24 cellular contexts compared by ENCODE assay signal in the genomic region with DNA sequence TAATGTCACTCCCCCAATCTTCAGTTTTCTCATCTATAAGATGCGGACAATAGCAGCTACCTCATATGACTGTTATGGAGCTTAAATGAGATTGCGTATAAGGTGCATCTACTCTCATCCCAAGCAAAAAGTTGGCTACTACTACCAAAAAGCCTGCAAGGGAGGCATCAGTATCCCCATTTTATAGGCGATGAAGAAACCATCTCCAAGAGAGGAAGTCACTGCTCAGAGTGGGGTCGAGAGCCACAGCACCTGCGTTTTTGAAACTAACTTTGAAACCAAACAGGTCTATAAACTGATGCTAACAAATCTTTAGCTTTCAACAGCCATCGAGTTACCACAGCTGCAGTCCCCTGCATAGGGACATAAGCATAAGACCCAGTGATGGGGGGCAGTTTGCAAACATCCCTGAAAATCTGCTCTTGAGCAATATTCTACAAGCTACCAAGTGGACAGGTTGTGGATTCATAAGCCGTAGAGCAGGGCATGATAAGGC.
"Had no signal": no experiment of that assay in that cellular context is flagged by ENCODE, and none has a peak within 500 bp of the region (broad histone marks: within the 10 kb centered on the region; RNA-seq: fewer than 3 reads in every experiment).

No MANE protein-coding gene starts in this region.

- H3K27ac ChIP-seq: heart right ventricle, pancreas, thoracic aorta, upper lobe of left lung, WERI-Rb-1 had no signal

- H3K4me3 Mint-ChIP-seq: activated CD4-positive, alpha-beta T cell treated with anti-CD3 and anti-CD28 coated beads, Interleukin-2, amount 10 ng/mL, durations not matched to agents 7 days and 5 days; activated CD8-positive, alpha-beta memory T cell treated with anti-CD3 and anti-CD28 coated beads, Interleukin-2, amount 10 ng/mL, durations not matched to agents 7 days and 5 days; activated naive CD4-positive, alpha-beta T cell treated with anti-CD3 and anti-CD28 coated beads for 36 hours; memory B cell had no signal

- H3K9me3 Mint-ChIP-seq: activated CD4-positive, alpha-beta T cell treated with anti-CD3 and anti-CD28 coated beads, Interleukin-2, amount 10 ng/mL, durations not matched to agents 7 days and 5 days; activated CD8-positive, alpha-beta T cell treated with anti-CD3 and anti-CD28 coated beads for 36 hours; activated naive CD4-positive, alpha-beta T cell treated with anti-CD3 and anti-CD28 coated beads for 36 hours; brain; memory B cell; natural killer cell treated with Interleukin-12 subunit alpha and Interleukin-12 subunit beta and Interleukin-15 and Interleukin-18, amount 100 ng/mL, for 72 hours; stimulated activated effector memory CD8-positive, alpha-beta T cell treated with anti-CD3 and anti-CD28 coated beads, Interleukin-12 subunit alpha, Interleukin-12 subunit beta, amount 100 ng/mL, for 72 hours had no signal

- H3K4me3 ChIP-seq: heart right ventricle, pancreas, thoracic aorta, upper lobe of left lung had no signal

- DNase-seq: activated CD4-positive, alpha-beta T cell treated with anti-CD3 and anti-CD28 coated beads, Interleukin-2, amount 10 ng/mL, durations not matched to agents 7 days and 5 days; activated CD4-positive, CD25-positive, alpha-beta regulatory T cell treated with anti-CD3 and anti-CD28 coated beads, Interleukin-2, amount 50 U/mL, for 72 hours; activated CD8-positive, alpha-beta memory T cell treated with anti-CD3 and anti-CD28 coated beads, Interleukin-2, amount 10 ng/mL, durations not matched to agents 7 days and 5 days; activated CD8-positive, alpha-beta T cell treated with anti-CD3 and anti-CD28 coated beads for 36 hours; activated naive CD4-positive, alpha-beta T cell treated with anti-CD3 and anti-CD28 coated beads for 36 hours; activated T-cell treated with anti-CD3 and anti-CD28 coated beads for 4 hours; dermis blood vessel endothelial cell; effector CD8-positive, alpha-beta T cell; foreskin fibroblast; heart right ventricle; islet precursor cell; left cardiac atrium; pancreas; small intestine; stimulated activated CD4-positive, alpha-beta T cell treated with anti-CD3 and anti-CD28 coated beads, Interleukin-2, amount 100 ng/mL, for 24 hours; T-helper 1 cell; upper lobe of left lung; WERI-Rb-1 had no signal

- ATAC-seq: activated CD8-positive, alpha-beta memory T cell treated with anti-CD3 and anti-CD28 coated beads, Interleukin-2, amount 10 ng/mL, durations not matched to agents 7 days and 5 days; activated CD8-positive, alpha-beta T cell treated with anti-CD3 and anti-CD28 coated beads for 36 hours; heart right ventricle; left cardiac atrium; natural killer cell treated with Interleukin-12 subunit alpha and Interleukin-12 subunit beta and Interleukin-15 and Interleukin-18, amount 100 ng/mL, for 72 hours; pancreas; sciatic nerve; stimulated activated effector memory CD8-positive, alpha-beta T cell treated with anti-CD3 and anti-CD28 coated beads, Interleukin-12 subunit alpha, Interleukin-12 subunit beta, amount 100 ng/mL, for 72 hours had no signal

- H3K27ac Mint-ChIP-seq: activated CD4-positive, alpha-beta T cell treated with anti-CD3 and anti-CD28 coated beads, Interleukin-2, amount 10 ng/mL, durations not matched to agents 7 days and 5 days; memory B cell had no signal

- H3K27me3 ChIP-seq: heart right ventricle, pancreas, upper lobe of left lung had no signal

- H3K27me3 Mint-ChIP-seq: activated CD4-positive, alpha-beta T cell treated with anti-CD3 and anti-CD28 coated beads, Interleukin-2, amount 10 ng/mL, durations not matched to agents 7 days and 5 days; activated CD8-positive, alpha-beta memory T cell treated with anti-CD3 and anti-CD28 coated beads, Interleukin-2, amount 10 ng/mL, durations not matched to agents 7 days and 5 days; activated CD8-positive, alpha-beta T cell treated with anti-CD3 and anti-CD28 coated beads for 36 hours; memory B cell; natural killer cell treated with Interleukin-12 subunit alpha and Interleukin-12 subunit beta and Interleukin-15 and Interleukin-18, amount 100 ng/mL, for 72 hours had no signal

- H3K9me3 ChIP-seq: heart right ventricle, pancreas, thoracic aorta, upper lobe of left lung had no signal
